17 cellular contexts compared by ENCODE assay signal in genomic region chr4:647481-647880, GRCh38. TPM values are rescaled to one million over a fixed set of nuclear protein-coding genes. Genes with fewer than 3 reads are reported as not detected.
DNase-seq lines count a peak whose midpoint lies in the region; ATAC-seq and TF ChIP-seq lines count a peak whose summit lies in the region.
"Had no signal": no experiment of that assay in that cellular context is flagged by ENCODE, and none has a peak within 500 bp of the region (broad histone marks: within the 10 kb centered on the region; RNA-seq: fewer than 3 reads in every experiment).

No MANE protein-coding gene starts in this region.

- no peak overlapping the region for H3K4me3 ChIP-seq in BE2C (ENCODE audit: low read depth, low read length)
- no peak overlapping the region for H3K4me3 ChIP-seq in endodermal cell (ENCODE audit: low read length)
- H3K4me3 ChIP-seq in osteoblast (ENCODE audit: insufficient read depth, low read length): no peak overlapping the region
- no peak overlapping the region for H3K4me3 ChIP-seq in suprapubic skin
- no peak overlapping the region for H3K4me3 ChIP-seq in thyroid gland (replicated peaks in 1 of 3)
- H3K4me3 ChIP-seq: GM23338 had no signal

- TF ChIP-seq CTCF in BE2C (IDR thresholded peaks at IDR 0.05; ENCODE audit: low read depth, low read length) (no peak), endodermal cell (conservative IDR thresholded peaks at IDR 0.05) (no peak), osteoblast (IDR thresholded peaks at IDR 0.05; ENCODE audit: extremely low read depth, low read depth, low read length) (no peak), suprapubic skin (IDR thresholded peaks at IDR 0.05) (no peak), thyroid gland (IDR thresholded peaks at IDR 0.05) (no peak)

- H3K4me1 Mint-ChIP-seq in endodermal cell: no peaks in the 10 kb centered on the region

- peaks cover 0 to 5% of the 10 kb centered on the region in 2 donors for H3K9me3 Mint-ChIP-seq in activated naive CD4-positive, alpha-beta T cell treated with anti-CD3 and anti-CD28 coated beads, Interleukin-2, amount 50 U/mL, for 72 hours
- peaks cover 4% of the 10 kb centered on the region for H3K9me3 Mint-ChIP-seq in endodermal cell

- no peak for TF ChIP-seq EP300 in suprapubic skin (IDR thresholded peaks at IDR 0.05)

- H3K9ac ChIP-seq in endodermal cell (ENCODE audit: extremely low read depth, low read length, poor library complexity, severe bottlenecking): no peak overlapping the region

- peaks cover 0 to 4% of the 10 kb centered on the region in 2 donors for H3K36me3 Mint-ChIP-seq in activated naive CD4-positive, alpha-beta T cell treated with anti-CD3 and anti-CD28 coated beads, Interleukin-2, amount 50 U/mL, for 72 hours
- no peaks in the 10 kb centered on the region for H3K36me3 Mint-ChIP-seq in endodermal cell (ENCODE audit: low read depth)

- no peak for ATAC-seq in activated naive CD4-positive, alpha-beta T cell treated with anti-CD3 and anti-CD28 coated beads, Interleukin-2, amount 50 U/mL, for 72 hours
- ATAC-seq: GM23338 had no signal

- H3K36me3 ChIP-seq in BE2C: no peaks in the 10 kb centered on the region
- no peaks in the 10 kb centered on the region for H3K36me3 ChIP-seq in endodermal cell (ENCODE audit: control insufficient read depth, insufficient read depth, low read length)
- no peaks in the 10 kb centered on the region for H3K36me3 ChIP-seq in osteoblast (ENCODE audit: insufficient read depth, low read length)
- no peaks in the 10 kb centered on the region for H3K36me3 ChIP-seq in suprapubic skin
- no peaks in the 10 kb centered on the region for H3K36me3 ChIP-seq in thyroid gland

- H3K27ac ChIP-seq in endodermal cell (ENCODE audit: low read depth, low read length) (no peak overlapping the region), osteoblast (ENCODE audit: low read depth, low read length) (no peak overlapping the region), suprapubic skin (no peak overlapping the region), thyroid gland (no peak overlapping the region)

- 82 to 89% methylated on average over 6 to 13 of the region's 13 CpGs for WGBS in endodermal cell (ENCODE audit: insufficient coverage in 1 of 2, insufficient read length in 1 of 2), 2 experiments
- WGBS in suprapubic skin: 74% methylated on average over 12 of the region's 13 CpGs
- 79 to 83% methylated on average over 13 of the region's 13 CpGs for WGBS in thyroid gland, 2 donors

- no peak overlapping the region for H3K4me3 Mint-ChIP-seq in endodermal cell
- H3K4me3 Mint-ChIP-seq: CD4-positive, alpha-beta T cell; GM23338 had no signal

- H3K9me3 ChIP-seq in BE2C: no peaks in the 10 kb centered on the region
- no peaks in the 10 kb centered on the region for H3K9me3 ChIP-seq in endodermal cell (ENCODE audit: control insufficient read depth, low read length)
- no peaks in the 10 kb centered on the region for H3K9me3 ChIP-seq in osteoblast (ENCODE audit: low read depth, low read length)
- no peaks in the 10 kb centered on the region for H3K9me3 ChIP-seq in suprapubic skin
- no peaks in the 10 kb centered on the region for H3K9me3 ChIP-seq in thyroid gland

- no peak overlapping the region for H3K4me2 ChIP-seq in osteoblast (ENCODE audit: insufficient read depth, low read length)
- H3K4me2 ChIP-seq: GM23338 had no signal

- H3K27ac Mint-ChIP-seq in activated naive CD4-positive, alpha-beta T cell treated with anti-CD3 and anti-CD28 coated beads, Interleukin-2, amount 50 U/mL, for 72 hours: no peak overlapping the region
- H3K27ac Mint-ChIP-seq in endodermal cell: no peak overlapping the region
- H3K27ac Mint-ChIP-seq: CD4-positive, alpha-beta T cell; GM23338 had no signal

- no peaks in the 10 kb centered on the region for H3K27me3 Mint-ChIP-seq in endodermal cell (ENCODE audit: insufficient read depth)

- H3K79me2 ChIP-seq in osteoblast (ENCODE audit: insufficient read depth, low read length): no peaks in the 10 kb centered on the region

- no peaks in the 10 kb centered on the region for H3K4me1 ChIP-seq in BE2C
- no peaks in the 10 kb centered on the region for H3K4me1 ChIP-seq in endodermal cell (ENCODE audit: control insufficient read depth, insufficient read depth, low read length)
- H3K4me1 ChIP-seq in osteoblast (ENCODE audit: insufficient read depth, low read length): no peaks in the 10 kb centered on the region
- peaks cover 9% of the 10 kb centered on the region for H3K4me1 ChIP-seq in suprapubic skin
- H3K4me1 ChIP-seq in thyroid gland: peaks cover 8% of the 10 kb centered on the region in 2 donors

- H4K20me1 ChIP-seq in osteoblast (ENCODE audit: insufficient read depth, low read length): no peaks in the 10 kb centered on the region

- no peak for TF ChIP-seq POLR2A in suprapubic skin (IDR thresholded peaks at IDR 0.05)
- TF ChIP-seq POLR2A in thyroid gland (IDR thresholded peaks at IDR 0.05): no peak

- intact Hi-C loops in thyroid gland (cut with DNase I): no loop called here

- peak; percentile 1 for DNase-seq in activated naive CD4-positive, alpha-beta T cell treated with anti-CD3 and anti-CD28 coated beads, Interleukin-2, amount 50 U/mL, for 16 hours
- no peak for DNase-seq in activated naive CD4-positive, alpha-beta T cell treated with anti-CD3 and anti-CD28 coated beads, Interleukin-2, amount 50 U/mL, for 72 hours (ENCODE audit: low spot score in 2 of 2)
- DNase-seq in BE2C: peak; percentile 8
- DNase-seq in endodermal cell: peak; percentile 41
- peak; percentile 48 for DNase-seq in osteoblast (ENCODE audit: insufficient read length, low spot score, missing footprints)
- DNase-seq in suprapubic skin (ENCODE audit: low spot score in 2 of 2): no peak
- no peak for DNase-seq in NCI-H1048 (lab: John Stamatoyannopoulos, UW)
- no peak for DNase-seq in thyroid gland
- DNase-seq: 8988T; ACHN; C1 segment of cervical spinal cord; Calu3; CD4-positive, alpha-beta T cell; DMS 273 treated with DMSO at 0.1 percent for 48 hours; DMS79; H7 had no signal

- H3K27me3 ChIP-seq in BE2C (peaks cover 12% of the 10 kb centered on the region), endodermal cell (ENCODE audit: control insufficient read depth, insufficient read depth, low read length, poor library complexity, severe bottlenecking) (no peaks in the 10 kb centered on the region), osteoblast (ENCODE audit: insufficient read depth, low read length) (no peaks in the 10 kb centered on the region), suprapubic skin (peaks cover 52% of the 10 kb centered on the region), thyroid gland (no peaks in the 10 kb centered on the region)

- no peak overlapping the region for H2AFZ ChIP-seq in osteoblast (ENCODE audit: low read length)
- H2AFZ ChIP-seq: GM23338 had no signal

RNA-seq across cellular contexts. Expression of gene PDE6B, which starts 22.1 kb away (rescaled TPM):
- 10 to 100 TPM in 1 of 2 donors, 1 to 10 TPM in 1; 8.4 to 16.6 TPM for total RNA-seq in activated naive CD4-positive, alpha-beta T cell treated with anti-CD3 and anti-CD28 coated beads, Interleukin-2, amount 50 U/mL, for 72 hours
- polyA plus RNA-seq in BE2C (2012; ENCODE audit: insufficient read depth, insufficient read length, low read depth): 4.8 TPM
- total RNA-seq in endodermal cell (10 to 100 TPM; 12.4 to 14.6 TPM), osteoblast (not detected in 2 replicates), suprapubic skin (1 to 10 TPM in 1 of 4 donors, under 1 TPM in 1, not detected in 2; 0.95 to 9.5 TPM), thyroid gland (10 to 100 TPM in 2 of 4 donors, 1 to 10 TPM in 2; 6.4 to 26.4 (median 14.4) TPM)
- 5.0 TPM for polyA plus RNA-seq in endodermal cell (2013, experiment 1 of 2)
- 2.4 TPM for polyA plus RNA-seq in endodermal cell (2013, experiment 2 of 2)
- total RNA-seq: Calu3 had no signal

RNA-seq across cellular contexts. Expression of gene ATP5ME, which starts 26.6 kb away (rescaled TPM):
- total RNA-seq in activated naive CD4-positive, alpha-beta T cell treated with anti-CD3 and anti-CD28 coated beads, Interleukin-2, amount 50 U/mL, for 72 hours: 100 to 1,000 TPM; 131 to 221 TPM
- 946 TPM for polyA plus RNA-seq in BE2C (2012; ENCODE audit: insufficient read depth, insufficient read length, low read depth)
- total RNA-seq in endodermal cell: 100 to 1,000 TPM; 407 to 456 TPM
- 299 TPM for polyA plus RNA-seq in endodermal cell (2013, experiment 1 of 2)
- polyA plus RNA-seq in endodermal cell (2013, experiment 2 of 2): 303 TPM
- total RNA-seq in osteoblast: 60.8 and 70.4 TPM in 2 replicates
- 100 to 1,000 TPM in 2 of 4 donors, 10 to 100 TPM in 2; 60.2 to 167 (median 102) TPM for total RNA-seq in suprapubic skin
- total RNA-seq in thyroid gland: 100 to 1,000 TPM in 2 of 4 donors, 10 to 100 TPM in 2; 82.2 to 144 (median 106) TPM

RNA-seq across cellular contexts. Expression of gene MYL5, which starts 26.9 kb away (rescaled TPM):
- 10 to 100 TPM in 1 of 2 donors, 1 to 10 TPM in 1; 7.4 to 21.8 TPM for total RNA-seq in activated naive CD4-positive, alpha-beta T cell treated with anti-CD3 and anti-CD28 coated beads, Interleukin-2, amount 50 U/mL, for 72 hours
- polyA plus RNA-seq in BE2C (2012; ENCODE audit: insufficient read depth, insufficient read length, low read depth): 10.4 TPM
- total RNA-seq in endodermal cell (10 to 100 TPM; 20.0 to 23.4 TPM), osteoblast (17.7 and 22.8 TPM in 2 replicates), suprapubic skin (10 to 100 TPM in 2 of 4 donors, 1 to 10 TPM in 2; 5.3 to 20.4 (median 10.5) TPM), thyroid gland (10 to 100 TPM; 13.0 to 17.5 (median 14.2) TPM)
- 8.7 TPM for polyA plus RNA-seq in endodermal cell (2013, experiment 1 of 2)
- 6.1 TPM for polyA plus RNA-seq in endodermal cell (2013, experiment 2 of 2)

RNA-seq across cellular contexts. Expression of gene SLC49A3, which starts 41.5 kb away (rescaled TPM):
- 1 to 10 TPM in 1 of 2 donors, under 1 TPM in 1; 0.59 to 1.3 TPM for total RNA-seq in activated naive CD4-positive, alpha-beta T cell treated with anti-CD3 and anti-CD28 coated beads, Interleukin-2, amount 50 U/mL, for 72 hours
- 0.34 TPM for polyA plus RNA-seq in BE2C (2012; ENCODE audit: insufficient read depth, insufficient read length, low read depth)
- total RNA-seq in endodermal cell: 10 to 100 TPM; 15.1 to 16.4 TPM
- 2.0 TPM for polyA plus RNA-seq in endodermal cell (2013, experiment 1 of 2)
- polyA plus RNA-seq in endodermal cell (2013, experiment 2 of 2): 1.0 TPM
- total RNA-seq in osteoblast: 11.6 and 13.6 TPM in 2 replicates
- total RNA-seq in suprapubic skin: 10 to 100 TPM in 3 of 4 donors, 1 to 10 TPM in 1; 8.9 to 21.1 (median 17.4) TPM
- total RNA-seq in thyroid gland: 10 to 100 TPM; 14.9 to 27.1 (median 18.3) TPM

RNA-seq across cellular contexts. Expression of gene PCGF3, which starts 58.2 kb away (rescaled TPM):
- 10 to 100 TPM; 23.0 to 25.9 TPM for total RNA-seq in activated naive CD4-positive, alpha-beta T cell treated with anti-CD3 and anti-CD28 coated beads, Interleukin-2, amount 50 U/mL, for 72 hours
- polyA plus RNA-seq in BE2C (2012; ENCODE audit: insufficient read depth, insufficient read length, low read depth): 45.4 TPM
- 10 to 100 TPM; 53.1 to 64.0 TPM for total RNA-seq in endodermal cell
- polyA plus RNA-seq in endodermal cell (2013, experiment 1 of 2): 64.4 TPM
- 55.3 TPM for polyA plus RNA-seq in endodermal cell (2013, experiment 2 of 2)
- 32.7 and 43.1 TPM in 2 replicates for total RNA-seq in osteoblast
- 100 to 1,000 TPM in 1 of 4 donors, 10 to 100 TPM in 3; 59.7 to 152 (median 71.2) TPM for total RNA-seq in suprapubic skin
- total RNA-seq in thyroid gland: 10 to 100 TPM; 41.4 to 60.0 (median 50.2) TPM

Comparison
In these comparisons a context has a peak if more than half of its experiments do, and no peak if none do; other contexts are left out.
1. DNase-seq: peak in activated naive CD4-positive, alpha-beta T cell treated with anti-CD3 and anti-CD28 coated beads, Interleukin-2, amount 50 U/mL, for 16 hours (single experiment), BE2C (single experiment), endodermal cell (single experiment) and osteoblast (single experiment); none in activated naive CD4-positive, alpha-beta T cell treated with anti-CD3 and anti-CD28 coated beads, Interleukin-2, amount 50 U/mL, for 72 hours (0 of 2), suprapubic skin (0 of 2), NCI-H1048 (single experiment) and thyroid gland (0 of 2).